Comparison of ENCODE assay signal across 13 cellular contexts in genomic region chr10:30803058-30803457, GRCh38.
"Had no signal": no experiment of that assay in that cellular context is flagged by ENCODE, and none has a peak within 500 bp of the region (broad histone marks: within the 10 kb centered on the region; RNA-seq: fewer than 3 reads in every experiment).

No MANE protein-coding gene starts in this region.

- H3K36me3 ChIP-seq: brain microvascular endothelial cell, left lung had no signal

- H3K27ac ChIP-seq: brain microvascular endothelial cell had no signal

- H3K27me3 ChIP-seq: brain microvascular endothelial cell, left lung had no signal

- H3K9me3 ChIP-seq: left lung had no signal

- H3K4me1 ChIP-seq: left lung had no signal

- H3K4me3 ChIP-seq: left lung had no signal

- DNase-seq: activated CD4-positive, alpha-beta T cell treated with anti-CD3 and anti-CD28 coated beads, Interleukin-2, amount 10 ng/mL, durations not matched to agents 7 days and 5 days; activated CD8-positive, alpha-beta memory T cell treated with anti-CD3 and anti-CD28 coated beads, Interleukin-2, amount 50 U/mL, for 48 hours; activated gamma-delta T cell treated with Interleukin-2 at 50 U/mL for 16 hours; brain microvascular endothelial cell; cerebellar nuclear complex; effector CD8-positive, alpha-beta T cell; hippocampal formation; left lung; mesendoderm; stimulated activated CD4-positive, alpha-beta T cell treated with anti-CD3 and anti-CD28 coated beads, Interleukin-15, amount 100 ng/mL, for 24 hours; stimulated activated CD4-positive, alpha-beta T cell treated with anti-CD3 and anti-CD28 coated beads, Interleukin-4, amount 100 ng/mL, for 24 hours; stimulated activated naive CD4-positive, alpha-beta T cell treated with Interleukin-2 at 50 U/mL for 16 hours; substantia nigra had no signal
